8 cellular contexts compared by ENCODE assay signal in the genomic region with DNA sequence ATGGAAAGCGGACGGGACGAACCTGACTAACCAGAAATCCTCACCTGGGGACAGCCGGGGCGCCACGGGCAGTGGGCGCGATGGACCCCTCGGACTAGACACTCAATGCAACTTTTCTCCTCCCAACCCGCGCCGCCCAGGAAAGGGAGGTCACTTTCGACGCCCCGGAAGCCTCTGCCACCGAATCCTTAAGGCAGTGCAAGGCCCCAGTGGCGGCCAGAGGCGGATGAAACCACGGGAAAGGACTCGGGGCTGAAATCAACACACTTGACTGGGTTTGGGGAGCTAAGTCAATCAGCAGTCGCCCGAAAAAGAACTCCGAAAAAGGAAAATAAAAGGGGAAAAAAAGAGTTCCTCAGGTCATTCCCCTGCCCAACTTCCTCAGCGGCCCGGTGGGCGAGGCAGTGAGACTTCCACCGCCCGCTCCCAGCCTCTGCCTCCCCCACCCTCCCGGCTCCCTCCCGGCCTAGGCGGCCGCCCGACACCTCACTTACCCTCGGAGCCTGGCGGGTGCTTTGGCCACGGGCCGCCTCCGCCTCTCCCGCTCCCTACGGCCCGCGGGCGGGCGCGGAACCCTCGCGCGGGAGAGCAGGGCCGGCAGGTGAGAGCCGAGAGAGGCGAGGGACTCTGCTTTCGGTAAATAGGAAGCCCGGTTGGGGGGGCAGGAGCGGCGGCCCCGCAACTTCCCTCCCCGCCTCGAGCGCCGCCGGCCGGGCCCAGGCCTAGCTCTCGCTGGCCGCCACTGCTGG. TPM values are rescaled to one million over a fixed set of nuclear protein-coding genes. Genes with fewer than 3 reads are reported as not detected.
DNase-seq lines count a peak whose midpoint lies in the region; ATAC-seq and TF ChIP-seq lines count a peak whose summit lies in the region.

No MANE protein-coding gene starts in this region.

- peak overlapping the region; percentile 86 for H3K4me3 ChIP-seq in lower leg skin (ENCODE audit: low read depth, poor library complexity, severe bottlenecking)

- no peak for TF ChIP-seq POLR2A in lower leg skin (IDR thresholded peaks at IDR 0.05)

- 0 to 1% methylated on average over 31 to 39 of the region's 64 CpGs for WGBS in lower leg skin, 2 donors

- ATAC-seq in GM21529 (IDR thresholded peaks at IDR 0.05; ENCODE audit: unreplicated experiment), result peak; percentile 22
- peak; percentile 2 to 11 for ATAC-seq in activated CD4-positive, CD25-positive, alpha-beta regulatory T cell treated with anti-CD3 and anti-CD28 coated beads, Interleukin-2, amount 50 U/mL, for 24 hours

- in situ Hi-C loops in G401 (cut with HindIII; ENCODE audit: low sequenced_read_pairs), result no loop called here

- TF ChIP-seq CTCF in lower leg skin (IDR thresholded peaks at IDR 0.05), result no peak

- intact Hi-C loops in lower leg skin (cut with DNase I; ENCODE audit: low total_unique reads), result no loop called here

- DNase-seq in G401 (ENCODE audit: low spot score) (peak; percentile 20), HuH-7.5 (ENCODE audit: low spot score) (peak; percentile 57), dermis blood vessel endothelial cell (peak; percentile 51), lower leg skin (ENCODE audit: low spot score in 2 of 2) (peak; percentile 56 to 92), NCI-H1694 treated with DMSO at 0.1 percent for 48 hours (lab: John Stamatoyannopoulos, UW) (no peak)
- peak; percentile 32 to 39 for DNase-seq in stimulated activated CD8-positive, alpha-beta memory T cell treated with anti-CD3 and anti-CD28 coated beads, Interleukin-2, amount 100 ng/mL, for 48 hours (ENCODE audit: low read depth in 2 of 2)

RNA-seq across cellular contexts. Expression of a gene that starts 0.5 kb away (rescaled TPM):
- 28.2 and 39.5 TPM in 2 replicates for total RNA-seq in G401 (2014; rRNA removed; shearing (Covaris generic))
- 46.5 and 62.3 TPM in 2 replicates for total RNA-seq in dermis blood vessel endothelial cell
- 10 to 100 TPM; 37.7 to 46.4 (median 43.0) TPM for total RNA-seq in lower leg skin
